Comparison of ENCODE assay signal across 12 cellular contexts in the genomic region with DNA sequence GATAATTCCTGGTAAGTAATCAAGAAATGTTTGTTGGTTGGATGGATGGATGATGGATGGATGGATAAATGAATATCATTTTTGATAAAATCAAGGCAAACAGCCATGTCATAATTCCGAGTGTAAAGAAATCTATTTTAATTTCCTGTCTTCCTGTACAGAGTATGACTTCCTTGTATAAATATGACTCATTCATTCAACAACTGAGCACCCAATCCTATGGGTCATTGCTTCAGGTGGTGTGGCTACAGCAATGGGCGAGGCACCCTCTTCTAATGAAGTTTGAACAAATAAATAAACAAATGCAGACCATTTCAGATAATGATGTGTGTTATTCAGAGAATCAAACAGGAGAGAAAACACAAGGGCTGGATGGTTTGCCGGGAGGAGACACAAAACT.
DNase-seq lines count a peak whose midpoint lies in the region; ATAC-seq and TF ChIP-seq lines count a peak whose summit lies in the region.
"Had no signal": no experiment of that assay in that cellular context is flagged by ENCODE, and none has a peak within 500 bp of the region (broad histone marks: within the 10 kb centered on the region; RNA-seq: fewer than 3 reads in every experiment).

No MANE protein-coding gene starts in this region.

- H3K36me3 ChIP-seq in IMR-90 (ENCODE audit: control insufficient read depth, insufficient read depth, low read length) (no peaks in the 10 kb centered on the region), mammary epithelial cell (ENCODE audit: insufficient read depth, low read length) (no peaks in the 10 kb centered on the region), mucosa of descending colon (ENCODE audit: low read depth) (no peaks in the 10 kb centered on the region)

- no peak overlapping the region for H3K18ac ChIP-seq in IMR-90 (ENCODE audit: low read depth, low read length)

- H2BK20ac ChIP-seq in IMR-90 (ENCODE audit: low read depth, low read length), result no peak overlapping the region

- H4K8ac ChIP-seq in IMR-90 (ENCODE audit: low read depth in 2 of 2, low read length in 2 of 2), result no peak overlapping the region

- dilution Hi-C loops in IMR-90 (cut with HindIII; ENCODE audit: low sequenced_read_pairs, unreplicated experiment), result no loop called here
- dilution Hi-C loops in mammary epithelial cell (cut with HindIII; ENCODE audit: low sequenced_read_pairs), result no loop called here

- H3K27ac ChIP-seq in IMR-90 (ENCODE audit: insufficient read depth, low read length) (no peak overlapping the region), mammary epithelial cell (ENCODE audit: insufficient read depth, low read depth, low read length) (peak overlapping the region; percentile 2)

- H3K4me2 ChIP-seq in IMR-90 (ENCODE audit: low read depth, low read length), result no peak overlapping the region
- H3K4me2 ChIP-seq in mammary epithelial cell (ENCODE audit: insufficient read depth, low read depth, low read length), result no peak overlapping the region

- no peak overlapping the region for H4K5ac ChIP-seq in IMR-90 (ENCODE audit: low read depth, low read length)

- no peak overlapping the region for H3K56ac ChIP-seq in IMR-90 (ENCODE audit: extremely low read depth, insufficient read depth, low read length)

- intact Hi-C loops in IMR-90 (cut with micrococcal nuclease) (no loop called here), mammary epithelial cell (cut with micrococcal nuclease) (no loop called here), mucosa of descending colon (cut with DNase I, micrococcal nuclease) (no loop called here), head of caudate nucleus (cut with DNase I) (no loop called here)

- BruUV-seq in IMR-90 (replicated peaks; lab: Mats Ljungman, UMichigan) (no TSS peak), mammary epithelial cell (replicated peaks; lab: Mats Ljungman, UMichigan) (no TSS peak)

- no peak for TF ChIP-seq POLR2A in IMR-90 (IDR thresholded peaks at IDR 0.05; ENCODE audit: low read depth, low read length)

- H2BK120ac ChIP-seq in IMR-90 (ENCODE audit: low read depth, low read length), result no peak overlapping the region

- no peak overlapping the region for H2AK5ac ChIP-seq in IMR-90 (ENCODE audit: low read depth, low read length)

- CTCF ChIA-PET in IMR-90 (lab: Yijun Ruan, JAX) (no interaction called here), mammary epithelial cell (lab: Charles Lee; ENCODE audit: low non-redundant PET) (no interaction called here)

- no peak overlapping the region for H3K9ac ChIP-seq in IMR-90 (ENCODE audit: low read depth, low read length)
- H3K9ac ChIP-seq in mammary epithelial cell (ENCODE audit: insufficient read depth, low read length), result no peak overlapping the region

- H3K79me2 ChIP-seq in mammary epithelial cell (ENCODE audit: insufficient read depth, low read length), result no peaks in the 10 kb centered on the region

- no peak overlapping the region for H2AFZ ChIP-seq in IMR-90 (replicated peaks; ENCODE audit: low read length, poor library complexity)
- peak overlapping the region; percentile 50 for H2AFZ ChIP-seq in mammary epithelial cell (ENCODE audit: low read depth, low read length)

- ATAC-seq in IMR-90 (ENCODE audit: low read depth) (no peak), mucosa of descending colon (peak; percentile 96), GM21360 (IDR thresholded peaks at IDR 0.05; ENCODE audit: unreplicated experiment) (no peak)
- ATAC-seq: Panc1 had no signal

- no peak overlapping the region for H3K4me3 ChIP-seq in IMR-90 (ENCODE audit: insufficient read depth, low read depth, low read length)
- H3K4me3 ChIP-seq in mammary epithelial cell (replicated peaks in 1 of 3; ENCODE audit: insufficient read depth in 1 of 3, low read depth in 2 of 3, low read length in 3 of 3), result no peak overlapping the region
- no peak overlapping the region for H3K4me3 ChIP-seq in mucosa of descending colon

- no peaks in the 10 kb centered on the region for H4K20me1 ChIP-seq in IMR-90 (ENCODE audit: insufficient read depth, low read length)
- no peaks in the 10 kb centered on the region for H4K20me1 ChIP-seq in mammary epithelial cell (ENCODE audit: insufficient read depth, low read length)

- H2BK15ac ChIP-seq in IMR-90 (ENCODE audit: low read depth, low read length), result no peak overlapping the region

- DNase-seq in COLO829 (ENCODE audit: low spot score) (peak; percentile 39), IMR-90 (peak; percentile 24), mammary epithelial cell (peak; percentile 61), mucosa of descending colon (peak in 2 of 3 donors; percentile 38 to 39), head of caudate nucleus (no peak)
- no peak for DNase-seq in stimulated activated CD4-positive, alpha-beta T cell treated with anti-CD3 and anti-CD28 coated beads, Interleukin-1b, Interleukin-23, amount 100 ng/mL, for 48 hours
- no peak for DNase-seq in activated effector memory CD4-positive, alpha-beta T cell treated with Interleukin-2 at 50 U/mL for 16 hours
- DNase-seq: activated naive CD4-positive, alpha-beta T cell treated with Interleukin-2 at 50 U/mL for 16 hours; DND-41; NCI-H1105 treated with DMSO at 0.1 percent for 48 hours had no signal

- WGBS in IMR-90 (ENCODE audit: extremely low coverage in 2 of 2, insufficient read length in 1 of 2), 2 experiments, result no CpG with 5 or more reads among the region's 3 CpGs
- 75% methylated on average over 3 of the region's 3 CpGs for WGBS in mammary epithelial cell (ENCODE audit: low coverage, missing lambda C conversion rate)

- H3K79me1 ChIP-seq in IMR-90 (ENCODE audit: low read depth in 1 of 2, low read length in 2 of 2), result no peaks in the 10 kb centered on the region; a peak in 1 of 4 replicates

- H2BK5ac ChIP-seq in IMR-90 (ENCODE audit: low read depth, low read length, poor library complexity, severe bottlenecking), result no peak overlapping the region

- H3K9me3 ChIP-seq in IMR-90 (ENCODE audit: control insufficient read depth, insufficient read depth, low read length) (no peaks in the 10 kb centered on the region), mammary epithelial cell (replicated peaks; ENCODE audit: insufficient read depth, low read length) (no peaks in the 10 kb centered on the region), mucosa of descending colon (no peaks in the 10 kb centered on the region)

- no peak overlapping the region for H4K91ac ChIP-seq in IMR-90 (ENCODE audit: insufficient read depth, low read depth, low read length)

- no peak for TF ChIP-seq RAD21 in IMR-90 (IDR thresholded peaks at IDR 0.05; ENCODE audit: low read length)

- H3K4me1 ChIP-seq in IMR-90 (ENCODE audit: control insufficient read depth, insufficient read depth, low read length) (peaks cover 8% of the 10 kb centered on the region), mammary epithelial cell (ENCODE audit: insufficient read depth, low read length) (peaks cover 15% of the 10 kb centered on the region), mucosa of descending colon (ENCODE audit: low read depth) (peaks cover 4% of the 10 kb centered on the region)

- in situ Hi-C loops in IMR-90 (cut with MboI; ENCODE audit: low sequenced_read_pairs), result no loop called here
- in situ Hi-C loops in mammary epithelial cell (cut with MboI; ENCODE audit: low sequenced_read_pairs in 2 of 2), result no loop called here

- no peak overlapping the region for H3K14ac ChIP-seq in IMR-90 (replicated peaks; ENCODE audit: low read depth, low read length)

- no peak overlapping the region for H2AK9ac ChIP-seq in IMR-90 (replicated peaks; ENCODE audit: low read depth, low read length, poor library complexity)

- no peaks in the 10 kb centered on the region for H3K9me1 ChIP-seq in IMR-90 (ENCODE audit: insufficient read depth, low read length)

- POLR2A ChIA-PET in IMR-90 (lab: Charles Lee; ENCODE audit: unreplicated experiment), result no interaction called here

- H3K4ac ChIP-seq in IMR-90 (ENCODE audit: low read depth, low read length), result no peak overlapping the region

- H3K23ac ChIP-seq in IMR-90 (ENCODE audit: low read depth, low read length), result no peak overlapping the region

- TF ChIP-seq CTCF in IMR-90 (conservative IDR thresholded peaks at IDR 0.05; ENCODE audit: low read depth, low read length), result no peak
- no peak for TF ChIP-seq CTCF in mammary epithelial cell (conservative IDR thresholded peaks at IDR 0.05 in 1 of 2, IDR thresholded peaks at IDR 0.05 in 1 of 2; ENCODE audit: extremely low read depth in 1 of 2, insufficient read depth in 1 of 2, low read depth in 1 of 2, low read length in 2 of 2)
- no peak for TF ChIP-seq CTCF in mucosa of descending colon (IDR thresholded peaks at IDR 0.05)

- H3K27me3 ChIP-seq in IMR-90 (ENCODE audit: control insufficient read depth, insufficient read depth, low read length), result no peaks in the 10 kb centered on the region; the same call in 1 of the 2 replicates
- H3K27me3 ChIP-seq in mammary epithelial cell (ENCODE audit: insufficient read depth, low read length), result no peaks in the 10 kb centered on the region

TF ChIP-seq in IMR-90, 13 proteins besides CTCF, POLR2A, EP300 and RAD21:
- TF ChIP-seq MAZ (IDR thresholded peaks at IDR 0.05; ENCODE audit: borderline replicate concordance, low read depth, low read length) (no peak), FOS (IDR thresholded peaks at IDR 0.05; ENCODE audit: low read depth, low read length) (peak; percentile 24; the same call in 1 of the 2 replicates)

Comparison
In these comparisons a context has a peak if more than half of its experiments do, and no peak if none do; other contexts are left out.
1. DNase-seq: peak in COLO829 (single experiment), IMR-90 (single experiment), mammary epithelial cell (single experiment) and mucosa of descending colon (2 of 3); none in head of caudate nucleus (0 of 42), stimulated activated CD4-positive, alpha-beta T cell treated with anti-CD3 and anti-CD28 coated beads, Interleukin-1b, Interleukin-23, amount 100 ng/mL, for 48 hours (single experiment) and activated effector memory CD4-positive, alpha-beta T cell treated with Interleukin-2 at 50 U/mL for 16 hours (single experiment).